In genomic region chr3:69803871-69804270, GRCh38 we compare ENCODE assay signal across 13 cellular contexts.
"Had no signal": no experiment of that assay in that cellular context is flagged by ENCODE, and none has a peak within 500 bp of the region (broad histone marks: within the 10 kb centered on the region; RNA-seq: fewer than 3 reads in every experiment).

No MANE protein-coding gene starts in this region.

- H3K9me3 ChIP-seq: adrenal gland, esophagus squamous epithelium, vagina had no signal

- H3K27ac ChIP-seq: adrenal gland, esophagus squamous epithelium, foreskin keratinocyte, vagina had no signal

- DNase-seq: activated CD4-positive, alpha-beta T cell treated with anti-CD3 and anti-CD28 coated beads, Interleukin-2, amount 50 U/mL, for 4 hours; activated gamma-delta T cell treated with Interleukin-2 at 50 U/mL for 16 hours; adrenal gland; effector CD8-positive, alpha-beta T cell; esophagus squamous epithelium; foreskin keratinocyte; hypothalamus; trophoblast cell had no signal

- H3K4me3 ChIP-seq: adrenal gland, esophagus squamous epithelium, vagina had no signal

- FAIRE-seq: astrocyte, bronchial epithelial cell, keratinocyte, TTC549 had no signal

- H3K36me3 ChIP-seq: adrenal gland, esophagus squamous epithelium, vagina had no signal

- H3K4me1 ChIP-seq: adrenal gland, foreskin keratinocyte had no signal
